ENCODE assay signal across 7 cellular contexts in genomic region chr11:92941676-92942571, GRCh38. TPM values are rescaled to one million over a fixed set of nuclear protein-coding genes. Genes with fewer than 3 reads are reported as not detected.
DNase-seq lines count a peak whose midpoint lies in the region; ATAC-seq, FAIRE-seq and TF ChIP-seq lines count a peak whose summit lies in the region.

No MANE protein-coding gene starts in this region.

- H3K27me3 Mint-ChIP-seq in activated T-cell treated with anti-CD3 and anti-CD28 coated beads, Interleukin-2, amount 50 U/mL, for 4 hours (ENCODE audit: low read depth): peaks cover 7% of the 10 kb centered on the region

- ATAC-seq in upper lobe of left lung (ENCODE audit: low FRiP score in 2 of 2): peak in 1 of 2 donors; percentile 64
- ATAC-seq in activated T-cell treated with anti-CD3 and anti-CD28 coated beads, Interleukin-2, amount 50 U/mL, for 4 hours: no peak

- no peak overlapping the region for H2AFZ ChIP-seq in keratinocyte (ENCODE audit: control insufficient read depth, low read length)

- H3K4me3 ChIP-seq in keratinocyte (ENCODE audit: control insufficient read depth in 2 of 3, extremely low read depth in 1 of 3, insufficient read depth in 2 of 3, low read depth in 1 of 3, low read length in 3 of 3) (no peak overlapping the region), upper lobe of left lung (no peak overlapping the region)

- H3K36me3 Mint-ChIP-seq in activated T-cell treated with anti-CD3 and anti-CD28 coated beads, Interleukin-2, amount 50 U/mL, for 4 hours (ENCODE audit: insufficient read depth): no peaks in the 10 kb centered on the region

- no peaks in the 10 kb centered on the region for H3K79me2 ChIP-seq in keratinocyte (ENCODE audit: control insufficient read depth, insufficient read depth, low read length)

- no peak for TF ChIP-seq POLR2A in upper lobe of left lung (IDR thresholded peaks at IDR 0.05)

- dilution Hi-C loops in keratinocyte (cut with MboI; ENCODE audit: extremely low pct_ligation_motif_present, low sequenced_read_pairs): no loop called here

- no peaks in the 10 kb centered on the region for H3K36me3 ChIP-seq in keratinocyte (ENCODE audit: control insufficient read depth in 2 of 2, extremely low read depth in 1 of 2, insufficient read depth in 2 of 2, low read length in 2 of 2)
- no peaks in the 10 kb centered on the region for H3K36me3 ChIP-seq in upper lobe of left lung

- H3K9ac ChIP-seq in keratinocyte (ENCODE audit: control insufficient read depth, extremely low read depth, insufficient read depth, low read length): no peak overlapping the region

- no peaks in the 10 kb centered on the region for H3K4me1 ChIP-seq in keratinocyte (ENCODE audit: control insufficient read depth, extremely low read depth, insufficient read depth, low read length)
- no peaks in the 10 kb centered on the region for H3K4me1 ChIP-seq in upper lobe of left lung

- H4K20me1 ChIP-seq in keratinocyte (ENCODE audit: control insufficient read depth, extremely low read depth, insufficient read depth, low read length): no peaks in the 10 kb centered on the region

- H3K9me1 ChIP-seq in keratinocyte (ENCODE audit: control insufficient read depth, extremely low read depth, insufficient read depth, low read length): no peaks in the 10 kb centered on the region

- no peak overlapping the region for H3K4me2 ChIP-seq in keratinocyte (ENCODE audit: control insufficient read depth, extremely low read depth, insufficient read depth, low read depth, low read length)

- TF ChIP-seq CTCF in GM20000 (IDR thresholded peaks at IDR 0.05; ENCODE audit: extremely low read depth, missing control alignments) (peak; percentile 59), keratinocyte (optimal IDR thresholded peaks at IDR 0.05 in 1 of 3, IDR thresholded peaks at IDR 0.05 in 1 of 3, conservative IDR thresholded peaks at IDR 0.05 in 1 of 3; ENCODE audit: extremely low read depth in 1 of 3, insufficient read depth in 2 of 3, low read length in 3 of 3) (peak; percentile 61 to 77 (median 67)), upper lobe of left lung (IDR thresholded peaks at IDR 0.05) (peak; percentile 13 to 58 (median 44))

- 34 to 35% methylated on average over 12 of the region's 12 CpGs for WGBS in upper lobe of left lung, 2 donors

- H3K27ac ChIP-seq in keratinocyte (ENCODE audit: control insufficient read depth, insufficient read depth, low read length) (no peak overlapping the region), upper lobe of left lung (no peak overlapping the region)

- no peak overlapping the region for H3K4me3 Mint-ChIP-seq in activated T-cell treated with anti-CD3 and anti-CD28 coated beads, Interleukin-2, amount 50 U/mL, for 4 hours

- no peak for TF ChIP-seq EP300 in upper lobe of left lung (IDR thresholded peaks at IDR 0.05)

- H3K27me3 ChIP-seq in keratinocyte (ENCODE audit: control insufficient read depth, extremely low read depth, insufficient read depth, low read length) (no peaks in the 10 kb centered on the region), upper lobe of left lung (no peaks in the 10 kb centered on the region)

- H3K4me1 Mint-ChIP-seq in activated T-cell treated with anti-CD3 and anti-CD28 coated beads, Interleukin-2, amount 50 U/mL, for 4 hours (ENCODE audit: low read depth): no peaks in the 10 kb centered on the region

- peak; percentile 46 for DNase-seq in ELR (ENCODE audit: low read depth)
- DNase-seq in GM20000 (ENCODE audit: low spot score): peak; percentile 63
- peak; percentile 56 for DNase-seq in KG1 (lab: John Stamatoyannopoulos, UW)
- peak; percentile 21 for DNase-seq in amniotic epithelial cell (ENCODE audit: low read depth)
- DNase-seq in keratinocyte (ENCODE audit: low read depth, low spot score): no peak
- no peak for DNase-seq in upper lobe of left lung
- DNase-seq in activated T-cell treated with anti-CD3 and anti-CD28 coated beads, Interleukin-2, amount 50 U/mL, for 4 hours: no peak

- FAIRE-seq in keratinocyte (lab: Jason Lieb, UNC): peak; percentile 67

- no peaks in the 10 kb centered on the region for H3K9me3 Mint-ChIP-seq in activated T-cell treated with anti-CD3 and anti-CD28 coated beads, Interleukin-2, amount 50 U/mL, for 4 hours

- H3K9me3 ChIP-seq in keratinocyte (ENCODE audit: control insufficient read depth, low read depth, low read length) (no peaks in the 10 kb centered on the region), upper lobe of left lung (no peaks in the 10 kb centered on the region)

RNA-seq across cellular contexts. Expression of gene MTNR1B, which starts 27.5 kb away (rescaled TPM):
- polyA plus RNA-seq in keratinocyte: not detected in 3 replicates
- not detected for polyA plus RNA-seq in keratinocyte (2011; ENCODE audit: low read depth)
- not detected in 2 replicates for polyA plus RNA-seq in keratinocyte (2011; cell fraction: cytosol; rRNA removed)
- not detected in 2 replicates for polyA plus RNA-seq in keratinocyte (2011; cell fraction: nucleus; rRNA removed)
- polyA plus RNA-seq in keratinocyte (2012; ENCODE audit: low replicate concordance): not detected in 2 replicates
- polyA minus RNA-seq in keratinocyte: not detected in 3 replicates
- not detected for polyA minus RNA-seq in keratinocyte (2011; cell fraction: cytosol; rRNA and poly(A)+ RNA removed)
- polyA minus RNA-seq in keratinocyte (2011; cell fraction: nucleus; rRNA and poly(A)+ RNA removed): not detected in 2 replicates
- not detected for total RNA-seq in upper lobe of left lung
- total RNA-seq in activated T-cell treated with anti-CD3 and anti-CD28 coated beads, Interleukin-2, amount 50 U/mL, for 4 hours: not detected

Comparison
In these comparisons a context has a peak if more than half of its experiments do, and no peak if none do; other contexts are left out.
1. DNase-seq: peak in ELR (single experiment), GM20000 (single experiment), KG1 (single experiment) and amniotic epithelial cell (single experiment); none in keratinocyte (single experiment), upper lobe of left lung (0 of 2) and activated T-cell treated with anti-CD3 and anti-CD28 coated beads, Interleukin-2, amount 50 U/mL, for 4 hours (single experiment).
2. Peak in every context shown above with its lines, with median percentiles within 50 percentile points of each other: CTCF ChIP-seq.